ENCODE assay signal across 1 cellular context in genomic region chr21:41834926-41835663, GRCh38.
TF ChIP-seq lines count a peak whose summit lies in the region.

No MANE protein-coding gene starts in this region.

TF ChIP-seq in GM23338, 12 proteins besides CTCF, POLR2A, EP300 and RAD21 (continued from another document):
- TF ChIP-seq, protein P1, sequence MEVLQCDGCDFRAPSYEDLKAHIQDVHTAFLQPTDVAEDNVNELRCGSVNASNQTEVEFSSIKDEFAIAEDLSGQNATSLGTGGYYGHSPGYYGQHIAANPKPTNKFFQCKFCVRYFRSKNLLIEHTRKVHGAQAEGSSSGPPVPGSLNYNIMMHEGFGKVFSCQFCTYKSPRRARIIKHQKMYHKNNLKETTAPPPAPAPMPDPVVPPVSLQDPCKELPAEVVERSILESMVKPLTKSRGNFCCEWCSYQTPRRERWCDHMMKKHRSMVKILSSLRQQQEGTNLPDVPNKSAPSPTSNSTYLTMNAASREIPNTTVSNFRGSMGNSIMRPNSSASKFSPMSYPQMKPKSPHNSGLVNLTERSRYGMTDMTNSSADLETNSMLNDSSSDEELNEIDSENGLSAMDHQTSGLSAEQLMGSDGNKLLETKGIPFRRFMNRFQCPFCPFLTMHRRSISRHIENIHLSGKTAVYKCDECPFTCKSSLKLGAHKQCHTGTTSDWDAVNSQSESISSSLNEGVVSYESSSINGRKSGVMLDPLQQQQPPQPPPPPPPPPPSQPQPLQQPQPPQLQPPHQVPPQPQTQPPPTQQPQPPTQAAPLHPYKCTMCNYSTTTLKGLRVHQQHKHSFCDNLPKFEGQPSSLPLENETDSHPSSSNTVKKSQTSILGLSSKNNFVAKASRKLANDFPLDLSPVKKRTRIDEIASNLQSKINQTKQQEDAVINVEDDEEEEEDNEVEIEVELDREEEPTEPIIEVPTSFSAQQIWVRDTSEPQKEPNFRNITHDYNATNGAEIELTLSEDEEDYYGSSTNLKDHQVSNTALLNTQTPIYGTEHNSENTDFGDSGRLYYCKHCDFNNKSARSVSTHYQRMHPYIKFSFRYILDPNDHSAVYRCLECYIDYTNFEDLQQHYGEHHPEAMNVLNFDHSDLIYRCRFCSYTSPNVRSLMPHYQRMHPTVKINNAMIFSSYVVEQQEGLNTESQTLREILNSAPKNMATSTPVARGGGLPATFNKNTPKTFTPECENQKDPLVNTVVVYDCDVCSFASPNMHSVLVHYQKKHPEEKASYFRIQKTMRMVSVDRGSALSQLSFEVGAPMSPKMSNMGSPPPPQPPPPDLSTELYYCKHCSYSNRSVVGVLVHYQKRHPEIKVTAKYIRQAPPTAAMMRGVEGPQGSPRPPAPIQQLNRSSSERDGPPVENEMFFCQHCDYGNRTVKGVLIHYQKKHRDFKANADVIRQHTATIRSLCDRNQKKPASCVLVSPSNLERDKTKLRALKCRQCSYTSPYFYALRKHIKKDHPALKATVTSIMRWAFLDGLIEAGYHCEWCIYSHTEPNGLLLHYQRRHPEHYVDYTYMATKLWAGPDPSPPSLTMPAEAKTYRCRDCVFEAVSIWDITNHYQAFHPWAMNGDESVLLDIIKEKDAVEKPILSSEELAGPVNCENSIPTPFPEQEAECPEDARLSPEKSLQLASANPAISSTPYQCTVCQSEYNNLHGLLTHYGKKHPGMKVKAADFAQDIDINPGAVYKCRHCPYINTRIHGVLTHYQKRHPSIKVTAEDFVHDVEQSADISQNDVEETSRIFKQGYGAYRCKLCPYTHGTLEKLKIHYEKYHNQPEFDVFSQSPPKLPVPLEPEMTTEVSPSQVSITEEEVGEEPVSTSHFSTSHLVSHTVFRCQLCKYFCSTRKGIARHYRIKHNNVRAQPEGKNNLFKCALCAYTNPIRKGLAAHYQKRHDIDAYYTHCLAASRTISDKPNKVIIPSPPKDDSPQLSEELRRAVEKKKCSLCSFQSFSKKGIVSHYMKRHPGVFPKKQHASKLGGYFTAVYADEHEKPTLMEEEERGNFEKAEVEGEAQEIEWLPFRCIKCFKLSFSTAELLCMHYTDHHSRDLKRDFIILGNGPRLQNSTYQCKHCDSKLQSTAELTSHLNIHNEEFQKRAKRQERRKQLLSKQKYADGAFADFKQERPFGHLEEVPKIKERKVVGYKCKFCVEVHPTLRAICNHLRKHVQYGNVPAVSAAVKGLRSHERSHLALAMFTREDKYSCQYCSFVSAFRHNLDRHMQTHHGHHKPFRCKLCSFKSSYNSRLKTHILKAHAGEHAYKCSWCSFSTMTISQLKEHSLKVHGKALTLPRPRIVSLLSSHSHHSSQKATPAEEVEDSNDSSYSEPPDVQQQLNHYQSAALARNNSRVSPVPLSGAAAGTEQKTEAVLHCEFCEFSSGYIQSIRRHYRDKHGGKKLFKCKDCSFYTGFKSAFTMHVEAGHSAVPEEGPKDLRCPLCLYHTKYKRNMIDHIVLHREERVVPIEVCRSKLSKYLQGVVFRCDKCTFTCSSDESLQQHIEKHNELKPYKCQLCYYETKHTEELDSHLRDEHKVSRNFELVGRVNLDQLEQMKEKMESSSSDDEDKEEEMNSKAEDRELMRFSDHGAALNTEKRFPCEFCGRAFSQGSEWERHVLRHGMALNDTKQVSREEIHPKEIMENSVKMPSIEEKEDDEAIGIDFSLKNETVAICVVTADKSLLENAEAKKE (CRISPR knock-in tag; IDR thresholded peaks at IDR 0.05) = no peak
- TF ChIP-seq ZNF331 (CRISPR knock-in tag; IDR thresholded peaks at IDR 0.05; ENCODE audit: low read depth) = no peak
